ENCODE assay signal across 8 cellular contexts in genomic region chr20:53869466-53870258, GRCh38.
DNase-seq lines count a peak whose midpoint lies in the region; ATAC-seq, FAIRE-seq and TF ChIP-seq lines count a peak whose summit lies in the region.

No MANE protein-coding gene starts in this region.

- no peaks in the 10 kb centered on the region for H3K36me3 Mint-ChIP-seq in memory B cell

- peak overlapping the region; percentile 87 for H3K27ac Mint-ChIP-seq in memory B cell

- CTCF ChIA-PET in AG04450 (lab: Charles Lee): interaction anchor here (0.7 to 1.4 kb wide), 12 partner anchors 10 to 291 kb away, joined by 3 to 6 read pairs (median 3); no protein-coding TSS in a partner anchor

- ATAC-seq in HG03108 (IDR thresholded peaks at IDR 0.05; ENCODE audit: unreplicated experiment) (peak; percentile 27), memory B cell (ENCODE audit: low read depth) (peak; percentile 76)

- DNase-seq in AG04450 (ENCODE audit: low read depth, low spot score): no peak
- DNase-seq in GM18507 (ENCODE audit: extremely low spot score, insufficient read length, low read depth): peak; percentile 35
- DNase-seq in NCI-H226: peak; percentile 44
- peak; percentile 46 for DNase-seq in activated CD4-positive, CD25-positive, alpha-beta regulatory T cell treated with anti-CD3 and anti-CD28 coated beads, Interleukin-2, amount 50 U/mL, for 72 hours
- peak; percentile 92 for DNase-seq in dermis blood vessel endothelial cell
- peak; percentile 46 to 73 for DNase-seq in memory B cell (ENCODE audit: low spot score in 2 of 2)
- peak; percentile 77 for DNase-seq in stimulated activated CD8-positive, alpha-beta memory T cell treated with anti-CD3 and anti-CD28 coated beads, Interleukin-4, amount 100 ng/mL, for 48 hours

- H3K27me3 Mint-ChIP-seq in memory B cell: no peaks in the 10 kb centered on the region

- peak overlapping the region; percentile 56 for H3K4me3 Mint-ChIP-seq in memory B cell

- peaks cover 48% of the 10 kb centered on the region for H3K4me1 Mint-ChIP-seq in memory B cell

- no peak overlapping the region for H3K4me3 ChIP-seq in AG04450 (ENCODE audit: low read depth, low read length)

- H3K9me3 Mint-ChIP-seq in memory B cell: no peaks in the 10 kb centered on the region

- no peaks in the 10 kb centered on the region for H3K9me3 ChIP-seq in AG04450 (ENCODE audit: control insufficient read depth, insufficient read depth, low read length)

- H3K27ac ChIP-seq in AG04450 (ENCODE audit: low read depth, low read length): no peak overlapping the region

- POLR2A ChIA-PET in AG04450 (lab: Yijun Ruan, JAX): no interaction called here

- peak; percentile 91 for FAIRE-seq in GM18507 (lab: Jason Lieb, UNC)

- TF ChIP-seq CTCF in AG04450 (IDR thresholded peaks at IDR 0.05; ENCODE audit: low read depth, low read length): peak; percentile 88

- no peaks in the 10 kb centered on the region for H3K27me3 ChIP-seq in AG04450 (ENCODE audit: control insufficient read depth, insufficient read depth, low read length)
